Comparison of ENCODE assay signal across 18 cellular contexts in the genomic region with DNA sequence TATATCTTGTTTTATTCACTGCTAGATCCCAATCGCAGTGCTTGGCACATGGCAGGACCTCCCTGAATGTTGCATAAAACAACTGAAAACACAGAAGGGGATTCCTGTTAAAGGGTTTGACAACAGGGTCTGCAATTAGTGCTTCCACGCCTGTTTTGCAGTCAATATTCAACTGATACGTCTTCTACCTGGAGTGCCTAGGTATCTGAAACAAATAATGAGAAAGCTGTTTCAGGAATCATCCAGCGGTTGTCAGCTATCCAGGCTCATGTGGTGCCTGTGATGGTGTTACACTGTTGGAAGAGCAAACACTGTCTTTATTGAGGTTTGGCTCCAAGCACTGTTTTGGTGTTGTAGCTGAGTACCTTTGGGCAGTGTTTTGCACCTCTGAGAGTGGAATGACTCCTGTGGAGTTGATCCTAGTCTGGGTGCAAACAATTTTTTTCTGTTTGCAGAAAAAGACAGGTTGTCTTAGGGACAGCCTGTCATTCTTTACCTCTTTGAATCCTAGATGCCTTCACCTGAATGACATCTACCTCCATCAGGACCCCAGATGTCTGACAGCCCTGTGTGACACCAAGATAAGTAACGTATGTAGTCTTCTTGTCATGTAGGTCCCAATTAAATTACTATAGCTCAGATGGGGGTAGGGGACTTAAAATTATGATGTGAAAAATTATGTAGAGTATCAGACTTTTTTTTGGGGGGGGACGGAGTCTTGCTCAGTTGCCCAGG. TPM values are rescaled to one million over a fixed set of nuclear protein-coding genes. Genes with fewer than 3 reads are reported as not detected.
DNase-seq lines count a peak whose midpoint lies in the region; ATAC-seq and TF ChIP-seq lines count a peak whose summit lies in the region.
"Had no signal": no experiment of that assay in that cellular context is flagged by ENCODE, and none has a peak within 500 bp of the region (broad histone marks: within the 10 kb centered on the region; RNA-seq: fewer than 3 reads in every experiment).

No MANE protein-coding gene starts in this region.

- TF ChIP-seq CTCF in natural killer cell (IDR thresholded peaks at IDR 0.05) (no peak), NB4 (IDR thresholded peaks at IDR 0.05; ENCODE audit: low read depth, low read length) (no peak), upper lobe of right lung (IDR thresholded peaks at IDR 0.05) (no peak)

- no peak overlapping the region for H3K27ac ChIP-seq in upper lobe of right lung
- H3K27ac ChIP-seq: lower lobe of right lung, ovary, sigmoid colon had no signal

- peaks cover 3% of the 10 kb centered on the region for H3K4me1 ChIP-seq in upper lobe of right lung

- DNase-seq in natural killer cell treated with Interleukin-12 subunit alpha and Interleukin-12 subunit beta and Interleukin-15 and Interleukin-18, amount 100 ng/mL, for 72 hours (ENCODE audit: low spot score), result no peak
- DNase-seq in natural killer cell (no peak), NB4 (ENCODE audit: low read depth) (no peak), NCI-H2196 treated with DMSO at 0.1 percent for 48 hours (lab: John Stamatoyannopoulos, UW; ENCODE audit: unreplicated experiment) (no peak), upper lobe of right lung (no peak), inferior parietal cortex (ENCODE audit: extremely low spot score) (no peak)
- DNase-seq in activated naive CD8-positive, alpha-beta T cell treated with anti-CD3 and anti-CD28 coated beads for 36 hours, result no peak
- no peak for DNase-seq in stimulated activated naive B cell treated with anti-CD40 and anti-IgM and Interleukin-4, amounts not matched to agents 10 μg/mL and 1 μg/mL and 100 μg/mL, for 72 hours
- DNase-seq: activated CD4-positive, alpha-beta T cell treated with anti-CD3 and anti-CD28 coated beads, Interleukin-2, amount 50 U/mL, for 4 hours; amniotic stem cell; glutamatergic neuron; lower lobe of right lung; MG63; NCI-H1694; NCI-H2227 treated with DMSO at 0.1 percent for 48 hours; ovary; sigmoid colon; stimulated activated CD4-positive, alpha-beta T cell treated with anti-CD3 and anti-CD28 coated beads, Interleukin-1b, Interleukin-23, amount 100 ng/mL, for 48 hours had no signal

- H3K4me3 ChIP-seq in NB4 (ENCODE audit: low read depth, low read length), result peak overlapping the region; percentile 96
- no peak overlapping the region for H3K4me3 ChIP-seq in upper lobe of right lung
- H3K4me3 ChIP-seq: lower lobe of right lung, MG63, ovary, sigmoid colon had no signal

- H3K9me3 ChIP-seq in upper lobe of right lung, result no peaks in the 10 kb centered on the region
- H3K9me3 ChIP-seq: lower lobe of right lung, MG63, ovary, sigmoid colon had no signal

- H3K27me3 Mint-ChIP-seq in natural killer cell treated with Interleukin-12 subunit alpha and Interleukin-12 subunit beta and Interleukin-15 and Interleukin-18, amount 100 ng/mL, for 72 hours, result no peaks in the 10 kb centered on the region
- no peaks in the 10 kb centered on the region for H3K27me3 Mint-ChIP-seq in natural killer cell (ENCODE audit: low read depth in 2 of 2)
- H3K27me3 Mint-ChIP-seq in activated naive CD8-positive, alpha-beta T cell treated with anti-CD3 and anti-CD28 coated beads for 36 hours, result no peaks in the 10 kb centered on the region
- no peaks in the 10 kb centered on the region for H3K27me3 Mint-ChIP-seq in stimulated activated naive B cell treated with anti-CD40 and anti-IgM and Interleukin-4, amounts not matched to agents 10 μg/mL and 1 μg/mL and 100 μg/mL, for 72 hours

- H3K27me3 ChIP-seq in upper lobe of right lung, result no peaks in the 10 kb centered on the region
- H3K27me3 ChIP-seq: MG63, ovary, sigmoid colon had no signal

- no peaks in the 10 kb centered on the region for H3K9me3 Mint-ChIP-seq in natural killer cell treated with Interleukin-12 subunit alpha and Interleukin-12 subunit beta and Interleukin-15 and Interleukin-18, amount 100 ng/mL, for 72 hours
- no peaks in the 10 kb centered on the region for H3K9me3 Mint-ChIP-seq in natural killer cell
- no peaks in the 10 kb centered on the region for H3K9me3 Mint-ChIP-seq in activated naive CD8-positive, alpha-beta T cell treated with anti-CD3 and anti-CD28 coated beads for 36 hours
- H3K9me3 Mint-ChIP-seq in stimulated activated naive B cell treated with anti-CD40 and anti-IgM and Interleukin-4, amounts not matched to agents 10 μg/mL and 1 μg/mL and 100 μg/mL, for 72 hours, result no peaks in the 10 kb centered on the region

- intact Hi-C loops in natural killer cell (cut with micrococcal nuclease), result no loop called here
- intact Hi-C loops in upper lobe of right lung (cut with DNase I), result no loop called here

- peaks cover 15 to 22% of the 10 kb centered on the region in 2 donors for H3K4me1 Mint-ChIP-seq in natural killer cell treated with Interleukin-12 subunit alpha and Interleukin-12 subunit beta and Interleukin-15 and Interleukin-18, amount 100 ng/mL, for 72 hours (ENCODE audit: low read depth in 2 of 2)
- H3K4me1 Mint-ChIP-seq in natural killer cell, result peaks cover 10 to 19% of the 10 kb centered on the region in 2 donors
- peaks cover 48% of the 10 kb centered on the region for H3K4me1 Mint-ChIP-seq in activated naive CD8-positive, alpha-beta T cell treated with anti-CD3 and anti-CD28 coated beads for 36 hours
- H3K4me1 Mint-ChIP-seq in stimulated activated naive B cell treated with anti-CD40 and anti-IgM and Interleukin-4, amounts not matched to agents 10 μg/mL and 1 μg/mL and 100 μg/mL, for 72 hours, result peaks cover 19 to 60% of the 10 kb centered on the region in 2 donors

- H3K36me3 ChIP-seq in upper lobe of right lung, result peaks cover 21% of the 10 kb centered on the region
- H3K36me3 ChIP-seq: ovary had no signal

- no peak overlapping the region for H3K27ac Mint-ChIP-seq in natural killer cell treated with Interleukin-12 subunit alpha and Interleukin-12 subunit beta and Interleukin-15 and Interleukin-18, amount 100 ng/mL, for 72 hours
- H3K27ac Mint-ChIP-seq in natural killer cell, result no peak overlapping the region
- peak overlapping the region; percentile 62 for H3K27ac Mint-ChIP-seq in activated naive CD8-positive, alpha-beta T cell treated with anti-CD3 and anti-CD28 coated beads for 36 hours
- peak overlapping the region; percentile 14 for H3K27ac Mint-ChIP-seq in stimulated activated naive B cell treated with anti-CD40 and anti-IgM and Interleukin-4, amounts not matched to agents 10 μg/mL and 1 μg/mL and 100 μg/mL, for 72 hours

- ATAC-seq in natural killer cell treated with Interleukin-12 subunit alpha and Interleukin-12 subunit beta and Interleukin-15 and Interleukin-18, amount 100 ng/mL, for 72 hours, result no peak
- ATAC-seq in natural killer cell (no peak), upper lobe of right lung (no peak)
- no peak for ATAC-seq in stimulated activated naive B cell treated with anti-CD40 and anti-IgM and Interleukin-4, amounts not matched to agents 10 μg/mL and 1 μg/mL and 100 μg/mL, for 72 hours (replicated peaks)
- ATAC-seq: lower lobe of right lung had no signal

- H3K36me3 Mint-ChIP-seq in natural killer cell treated with Interleukin-12 subunit alpha and Interleukin-12 subunit beta and Interleukin-15 and Interleukin-18, amount 100 ng/mL, for 72 hours, result peaks cover 27% of the 10 kb centered on the region
- H3K36me3 Mint-ChIP-seq in natural killer cell, result no peaks in the 10 kb centered on the region
- H3K36me3 Mint-ChIP-seq in activated naive CD8-positive, alpha-beta T cell treated with anti-CD3 and anti-CD28 coated beads for 36 hours, result peaks cover 87% of the 10 kb centered on the region
- peaks cover 33 to 49% of the 10 kb centered on the region in 2 donors for H3K36me3 Mint-ChIP-seq in stimulated activated naive B cell treated with anti-CD40 and anti-IgM and Interleukin-4, amounts not matched to agents 10 μg/mL and 1 μg/mL and 100 μg/mL, for 72 hours

- H3K4me3 Mint-ChIP-seq in natural killer cell treated with Interleukin-12 subunit alpha and Interleukin-12 subunit beta and Interleukin-15 and Interleukin-18, amount 100 ng/mL, for 72 hours, result peak overlapping the region; percentile 30
- H3K4me3 Mint-ChIP-seq in natural killer cell, result no peak overlapping the region
- peak overlapping the region; percentile 59 for H3K4me3 Mint-ChIP-seq in activated naive CD8-positive, alpha-beta T cell treated with anti-CD3 and anti-CD28 coated beads for 36 hours
- no peak overlapping the region for H3K4me3 Mint-ChIP-seq in stimulated activated naive B cell treated with anti-CD40 and anti-IgM and Interleukin-4, amounts not matched to agents 10 μg/mL and 1 μg/mL and 100 μg/mL, for 72 hours

- TF ChIP-seq POLR2A in NB4 (IDR thresholded peaks at IDR 0.05; ENCODE audit: extremely low read depth, insufficient read length), result no peak

RNA-seq across cellular contexts. Expression of a gene that starts 14.8 kb away (rescaled TPM):
- 100 to 1,000 TPM; 206 to 229 TPM for total RNA-seq in natural killer cell treated with Interleukin-12 subunit alpha and Interleukin-12 subunit beta and Interleukin-15 and Interleukin-18, amount 100 ng/mL, for 72 hours
- 100 to 1,000 TPM; 290 to 324 (median 297) TPM for total RNA-seq in natural killer cell
- 100 to 1,000 TPM; 182 to 208 TPM for total RNA-seq in activated naive CD8-positive, alpha-beta T cell treated with anti-CD3 and anti-CD28 coated beads for 36 hours
- total RNA-seq in upper lobe of right lung, result 197 TPM

Comparison
In these comparisons a context has a peak if more than half of its experiments do, and no peak if none do; other contexts are left out.
1. H3K4me3 Mint-ChIP-seq: peak in natural killer cell treated with Interleukin-12 subunit alpha and Interleukin-12 subunit beta and Interleukin-15 and Interleukin-18, amount 100 ng/mL, for 72 hours (single experiment) and activated naive CD8-positive, alpha-beta T cell treated with anti-CD3 and anti-CD28 coated beads for 36 hours (single experiment); none in natural killer cell (single experiment) and stimulated activated naive B cell treated with anti-CD40 and anti-IgM and Interleukin-4, amounts not matched to agents 10 μg/mL and 1 μg/mL and 100 μg/mL, for 72 hours (0 of 2).
2. H3K27ac Mint-ChIP-seq: peak in activated naive CD8-positive, alpha-beta T cell treated with anti-CD3 and anti-CD28 coated beads for 36 hours (single experiment) and stimulated activated naive B cell treated with anti-CD40 and anti-IgM and Interleukin-4, amounts not matched to agents 10 μg/mL and 1 μg/mL and 100 μg/mL, for 72 hours (single experiment); none in natural killer cell treated with Interleukin-12 subunit alpha and Interleukin-12 subunit beta and Interleukin-15 and Interleukin-18, amount 100 ng/mL, for 72 hours (0 of 2) and natural killer cell (0 of 2).